1 cellular context compared by ENCODE assay signal in the genomic region with DNA sequence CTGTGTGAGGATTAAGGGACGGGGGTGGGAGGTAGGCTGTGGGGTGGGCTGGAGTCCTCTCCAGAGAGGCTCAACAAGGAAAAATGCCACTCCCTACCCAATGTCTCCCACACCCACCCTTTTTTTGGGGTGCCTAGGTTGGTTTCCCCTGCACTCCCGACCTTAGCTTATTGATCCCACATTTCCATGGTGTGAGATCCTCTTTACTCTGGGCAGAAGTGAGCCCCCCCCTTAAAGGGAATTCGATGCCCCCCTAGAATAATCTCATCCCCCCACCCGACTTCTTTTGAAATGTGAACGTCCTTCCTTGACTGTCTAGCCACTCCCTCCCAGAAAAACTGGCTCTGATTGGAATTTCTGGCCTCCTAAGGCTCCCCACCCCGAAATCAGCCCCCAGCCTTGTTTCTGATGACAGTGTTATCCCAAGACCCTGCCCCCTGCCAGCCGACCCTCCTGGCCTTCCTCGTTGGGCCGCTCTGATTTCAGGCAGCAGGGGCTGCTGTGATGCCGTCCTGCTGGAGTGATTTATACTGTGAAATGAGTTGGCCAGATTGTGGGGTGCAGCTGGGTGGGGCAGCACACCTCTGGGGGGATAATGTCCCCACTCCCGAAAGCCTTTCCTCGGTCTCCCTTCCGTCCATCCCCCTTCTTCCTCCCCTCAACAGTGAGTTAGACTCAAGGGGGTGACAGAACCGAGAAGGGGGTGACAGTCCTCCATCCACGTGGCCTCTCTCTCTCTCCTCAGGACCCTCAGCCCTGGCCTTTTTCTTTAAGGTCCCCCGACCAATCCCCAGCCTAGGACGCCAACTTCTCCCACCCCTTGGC.
TF ChIP-seq lines count a peak whose summit lies in the region.

No MANE protein-coding gene starts in this region.

TF ChIP-seq in K562, 482 proteins besides CTCF, POLR2A, EP300 and RAD21:
- TF ChIP-seq MECOM (CRISPR knock-in tag; IDR thresholded peaks at IDR 0.05) = no peak
- no peak for TF ChIP-seq PCBP1 (IDR thresholded peaks at IDR 0.05; ENCODE audit: low read depth, low read length, poor library complexity, severe bottlenecking)
- TF ChIP-seq, protein P1, sequence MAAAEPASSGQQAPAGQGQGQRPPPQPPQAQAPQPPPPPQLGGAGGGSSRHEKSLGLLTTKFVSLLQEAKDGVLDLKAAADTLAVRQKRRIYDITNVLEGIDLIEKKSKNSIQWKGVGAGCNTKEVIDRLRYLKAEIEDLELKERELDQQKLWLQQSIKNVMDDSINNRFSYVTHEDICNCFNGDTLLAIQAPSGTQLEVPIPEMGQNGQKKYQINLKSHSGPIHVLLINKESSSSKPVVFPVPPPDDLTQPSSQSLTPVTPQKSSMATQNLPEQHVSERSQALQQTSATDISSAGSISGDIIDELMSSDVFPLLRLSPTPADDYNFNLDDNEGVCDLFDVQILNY (CRISPR knock-in tag; IDR thresholded peaks at IDR 0.05) = no peak
- TF ChIP-seq ILF3 (IDR thresholded peaks at IDR 0.05; ENCODE audit: borderline replicate concordance) = no peak
- peak; percentile 23; the same call in 1 of the 2 replicates for TF ChIP-seq ZC3H4 (CRISPR knock-in tag; IDR thresholded peaks at IDR 0.05; ENCODE audit: borderline replicate concordance)
- TF ChIP-seq ETS2 (tag; IDR thresholded peaks at IDR 0.05; ENCODE audit: borderline replicate concordance, poor library complexity, severe bottlenecking) = no peak
- TF ChIP-seq ZNF830 (CRISPR knock-in tag; IDR thresholded peaks at IDR 0.05) = no peak
- TF ChIP-seq, protein P2, sequence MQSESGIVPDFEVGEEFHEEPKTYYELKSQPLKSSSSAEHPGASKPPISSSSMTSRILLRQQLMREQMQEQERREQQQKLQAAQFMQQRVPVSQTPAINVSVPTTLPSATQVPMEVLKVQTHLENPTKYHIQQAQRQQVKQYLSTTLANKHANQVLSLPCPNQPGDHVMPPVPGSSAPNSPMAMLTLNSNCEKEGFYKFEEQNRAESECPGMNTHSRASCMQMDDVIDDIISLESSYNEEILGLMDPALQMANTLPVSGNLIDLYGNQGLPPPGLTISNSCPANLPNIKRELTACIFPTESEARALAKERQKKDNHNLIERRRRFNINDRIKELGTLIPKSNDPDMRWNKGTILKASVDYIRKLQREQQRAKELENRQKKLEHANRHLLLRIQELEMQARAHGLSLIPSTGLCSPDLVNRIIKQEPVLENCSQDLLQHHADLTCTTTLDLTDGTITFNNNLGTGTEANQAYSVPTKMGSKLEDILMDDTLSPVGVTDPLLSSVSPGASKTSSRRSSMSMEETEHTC (IDR thresholded peaks at IDR 0.05) = no peak
- no peak for TF ChIP-seq ZNF561 (CRISPR knock-in tag; conservative IDR thresholded peaks at IDR 0.05)
- TF ChIP-seq KAT8 (IDR thresholded peaks at IDR 0.05; ENCODE audit: low read depth) = no peak
- TF ChIP-seq ZNF57 (CRISPR knock-in tag; IDR thresholded peaks at IDR 0.05) = no peak
- TF ChIP-seq ZNF699 (CRISPR knock-in tag; IDR thresholded peaks at IDR 0.05; ENCODE audit: insufficient replicate concordance) = no peak
- TF ChIP-seq HOXB6 (CRISPR knock-in tag; IDR thresholded peaks at IDR 0.05; ENCODE audit: borderline replicate concordance) = no peak
- TF ChIP-seq, protein P3, sequence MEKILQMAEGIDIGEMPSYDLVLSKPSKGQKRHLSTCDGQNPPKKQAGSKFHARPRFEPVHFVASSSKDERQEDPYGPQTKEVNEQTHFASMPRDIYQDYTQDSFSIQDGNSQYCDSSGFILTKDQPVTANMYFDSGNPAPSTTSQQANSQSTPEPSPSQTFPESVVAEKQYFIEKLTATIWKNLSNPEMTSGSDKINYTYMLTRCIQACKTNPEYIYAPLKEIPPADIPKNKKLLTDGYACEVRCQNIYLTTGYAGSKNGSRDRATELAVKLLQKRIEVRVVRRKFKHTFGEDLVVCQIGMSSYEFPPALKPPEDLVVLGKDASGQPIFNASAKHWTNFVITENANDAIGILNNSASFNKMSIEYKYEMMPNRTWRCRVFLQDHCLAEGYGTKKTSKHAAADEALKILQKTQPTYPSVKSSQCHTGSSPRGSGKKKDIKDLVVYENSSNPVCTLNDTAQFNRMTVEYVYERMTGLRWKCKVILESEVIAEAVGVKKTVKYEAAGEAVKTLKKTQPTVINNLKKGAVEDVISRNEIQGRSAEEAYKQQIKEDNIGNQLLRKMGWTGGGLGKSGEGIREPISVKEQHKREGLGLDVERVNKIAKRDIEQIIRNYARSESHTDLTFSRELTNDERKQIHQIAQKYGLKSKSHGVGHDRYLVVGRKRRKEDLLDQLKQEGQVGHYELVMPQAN (IDR thresholded peaks at IDR 0.05; ENCODE audit: borderline replicate concordance) = no peak
- TF ChIP-seq LCOR (CRISPR knock-in tag; IDR thresholded peaks at IDR 0.05) = no peak
- TF ChIP-seq MYC (IDR thresholded peaks at IDR 0.05; ENCODE audit: low read depth, low read length) = no peak
- TF ChIP-seq MYC (CRISPR knock-in tag; IDR thresholded peaks at IDR 0.05; ENCODE audit: borderline replicate concordance, low read depth) = no peak
- no peak for TF ChIP-seq ZNF23 (CRISPR knock-in tag; IDR thresholded peaks at IDR 0.05)
- TF ChIP-seq YY1 (IDR thresholded peaks at IDR 0.05; ENCODE audit: borderline replicate concordance in 1 of 3, control insufficient read depth in 1 of 3, extremely low read depth in 1 of 3, insufficient read depth in 3 of 3, insufficient read length in 1 of 3, insufficient replicate concordance in 2 of 3, low read depth in 1 of 3, low read length in 2 of 3) = peak in 1 of 3 experiments; percentile 3
- no peak for TF ChIP-seq KLF10 (CRISPR knock-in tag; IDR thresholded peaks at IDR 0.05)
- TF ChIP-seq, protein P4, sequence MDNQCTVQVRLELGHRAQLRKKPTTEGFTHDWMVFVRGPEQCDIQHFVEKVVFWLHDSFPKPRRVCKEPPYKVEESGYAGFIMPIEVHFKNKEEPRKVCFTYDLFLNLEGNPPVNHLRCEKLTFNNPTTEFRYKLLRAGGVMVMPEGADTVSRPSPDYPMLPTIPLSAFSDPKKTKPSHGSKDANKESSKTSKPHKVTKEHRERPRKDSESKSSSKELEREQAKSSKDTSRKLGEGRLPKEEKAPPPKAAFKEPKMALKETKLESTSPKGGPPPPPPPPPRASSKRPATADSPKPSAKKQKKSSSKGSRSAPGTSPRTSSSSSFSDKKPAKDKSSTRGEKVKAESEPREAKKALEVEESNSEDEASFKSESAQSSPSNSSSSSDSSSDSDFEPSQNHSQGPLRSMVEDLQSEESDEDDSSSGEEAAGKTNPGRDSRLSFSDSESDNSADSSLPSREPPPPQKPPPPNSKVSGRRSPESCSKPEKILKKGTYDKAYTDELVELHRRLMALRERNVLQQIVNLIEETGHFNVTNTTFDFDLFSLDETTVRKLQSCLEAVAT (IDR thresholded peaks at IDR 0.05) = no peak
- TF ChIP-seq ZNF785 (CRISPR knock-in tag; IDR thresholded peaks at IDR 0.05) = no peak
- no peak for TF ChIP-seq ZNF224 (CRISPR knock-in tag; IDR thresholded peaks at IDR 0.05)
- TF ChIP-seq, protein P5, sequence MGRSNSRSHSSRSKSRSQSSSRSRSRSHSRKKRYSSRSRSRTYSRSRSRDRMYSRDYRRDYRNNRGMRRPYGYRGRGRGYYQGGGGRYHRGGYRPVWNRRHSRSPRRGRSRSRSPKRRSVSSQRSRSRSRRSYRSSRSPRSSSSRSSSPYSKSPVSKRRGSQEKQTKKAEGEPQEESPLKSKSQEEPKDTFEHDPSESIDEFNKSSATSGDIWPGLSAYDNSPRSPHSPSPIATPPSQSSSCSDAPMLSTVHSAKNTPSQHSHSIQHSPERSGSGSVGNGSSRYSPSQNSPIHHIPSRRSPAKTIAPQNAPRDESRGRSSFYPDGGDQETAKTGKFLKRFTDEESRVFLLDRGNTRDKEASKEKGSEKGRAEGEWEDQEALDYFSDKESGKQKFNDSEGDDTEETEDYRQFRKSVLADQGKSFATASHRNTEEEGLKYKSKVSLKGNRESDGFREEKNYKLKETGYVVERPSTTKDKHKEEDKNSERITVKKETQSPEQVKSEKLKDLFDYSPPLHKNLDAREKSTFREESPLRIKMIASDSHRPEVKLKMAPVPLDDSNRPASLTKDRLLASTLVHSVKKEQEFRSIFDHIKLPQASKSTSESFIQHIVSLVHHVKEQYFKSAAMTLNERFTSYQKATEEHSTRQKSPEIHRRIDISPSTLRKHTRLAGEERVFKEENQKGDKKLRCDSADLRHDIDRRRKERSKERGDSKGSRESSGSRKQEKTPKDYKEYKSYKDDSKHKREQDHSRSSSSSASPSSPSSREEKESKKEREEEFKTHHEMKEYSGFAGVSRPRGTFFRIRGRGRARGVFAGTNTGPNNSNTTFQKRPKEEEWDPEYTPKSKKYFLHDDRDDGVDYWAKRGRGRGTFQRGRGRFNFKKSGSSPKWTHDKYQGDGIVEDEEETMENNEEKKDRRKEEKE (IDR thresholded peaks at IDR 0.05; ENCODE audit: borderline replicate concordance in 1 of 2, control insufficient read depth in 1 of 2, low read depth in 2 of 2, low read length in 1 of 2) = peak in 1 of 2 experiments; percentile 48; a peak in 1 of 4 replicates
- no peak for TF ChIP-seq GABPB1 (CRISPR knock-in tag; IDR thresholded peaks at IDR 0.05)
- TF ChIP-seq ZBTB7A (IDR thresholded peaks at IDR 0.05; ENCODE audit: borderline replicate concordance, control insufficient read depth, low read depth, low read length) = peak; percentile 4; the same call in 1 of the 2 replicates
- no peak for TF ChIP-seq PURB (CRISPR knock-in tag; IDR thresholded peaks at IDR 0.05; ENCODE audit: low read depth)
- TF ChIP-seq, protein P6, sequence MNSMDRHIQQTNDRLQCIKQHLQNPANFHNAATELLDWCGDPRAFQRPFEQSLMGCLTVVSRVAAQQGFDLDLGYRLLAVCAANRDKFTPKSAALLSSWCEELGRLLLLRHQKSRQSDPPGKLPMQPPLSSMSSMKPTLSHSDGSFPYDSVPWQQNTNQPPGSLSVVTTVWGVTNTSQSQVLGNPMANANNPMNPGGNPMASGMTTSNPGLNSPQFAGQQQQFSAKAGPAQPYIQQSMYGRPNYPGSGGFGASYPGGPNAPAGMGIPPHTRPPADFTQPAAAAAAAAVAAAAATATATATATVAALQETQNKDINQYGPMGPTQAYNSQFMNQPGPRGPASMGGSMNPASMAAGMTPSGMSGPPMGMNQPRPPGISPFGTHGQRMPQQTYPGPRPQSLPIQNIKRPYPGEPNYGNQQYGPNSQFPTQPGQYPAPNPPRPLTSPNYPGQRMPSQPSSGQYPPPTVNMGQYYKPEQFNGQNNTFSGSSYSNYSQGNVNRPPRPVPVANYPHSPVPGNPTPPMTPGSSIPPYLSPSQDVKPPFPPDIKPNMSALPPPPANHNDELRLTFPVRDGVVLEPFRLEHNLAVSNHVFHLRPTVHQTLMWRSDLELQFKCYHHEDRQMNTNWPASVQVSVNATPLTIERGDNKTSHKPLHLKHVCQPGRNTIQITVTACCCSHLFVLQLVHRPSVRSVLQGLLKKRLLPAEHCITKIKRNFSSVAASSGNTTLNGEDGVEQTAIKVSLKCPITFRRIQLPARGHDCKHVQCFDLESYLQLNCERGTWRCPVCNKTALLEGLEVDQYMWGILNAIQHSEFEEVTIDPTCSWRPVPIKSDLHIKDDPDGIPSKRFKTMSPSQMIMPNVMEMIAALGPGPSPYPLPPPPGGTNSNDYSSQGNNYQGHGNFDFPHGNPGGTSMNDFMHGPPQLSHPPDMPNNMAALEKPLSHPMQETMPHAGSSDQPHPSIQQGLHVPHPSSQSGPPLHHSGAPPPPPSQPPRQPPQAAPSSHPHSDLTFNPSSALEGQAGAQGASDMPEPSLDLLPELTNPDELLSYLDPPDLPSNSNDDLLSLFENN (IDR thresholded peaks at IDR 0.05; ENCODE audit: low read depth in 2 of 2, low read length in 2 of 2) = no peak
- TF ChIP-seq TAF1 (IDR thresholded peaks at IDR 0.05; ENCODE audit: control insufficient read depth, extremely low read depth, insufficient read depth, low read length, severe bottlenecking) = peak; percentile 17
- TF ChIP-seq, protein P7, sequence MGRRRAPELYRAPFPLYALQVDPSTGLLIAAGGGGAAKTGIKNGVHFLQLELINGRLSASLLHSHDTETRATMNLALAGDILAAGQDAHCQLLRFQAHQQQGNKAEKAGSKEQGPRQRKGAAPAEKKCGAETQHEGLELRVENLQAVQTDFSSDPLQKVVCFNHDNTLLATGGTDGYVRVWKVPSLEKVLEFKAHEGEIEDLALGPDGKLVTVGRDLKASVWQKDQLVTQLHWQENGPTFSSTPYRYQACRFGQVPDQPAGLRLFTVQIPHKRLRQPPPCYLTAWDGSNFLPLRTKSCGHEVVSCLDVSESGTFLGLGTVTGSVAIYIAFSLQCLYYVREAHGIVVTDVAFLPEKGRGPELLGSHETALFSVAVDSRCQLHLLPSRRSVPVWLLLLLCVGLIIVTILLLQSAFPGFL (CRISPR knock-in tag; IDR thresholded peaks at IDR 0.05) = no peak
- no peak for TF ChIP-seq SRF (CRISPR knock-in tag; IDR thresholded peaks at IDR 0.05)
- TF ChIP-seq, protein P8, sequence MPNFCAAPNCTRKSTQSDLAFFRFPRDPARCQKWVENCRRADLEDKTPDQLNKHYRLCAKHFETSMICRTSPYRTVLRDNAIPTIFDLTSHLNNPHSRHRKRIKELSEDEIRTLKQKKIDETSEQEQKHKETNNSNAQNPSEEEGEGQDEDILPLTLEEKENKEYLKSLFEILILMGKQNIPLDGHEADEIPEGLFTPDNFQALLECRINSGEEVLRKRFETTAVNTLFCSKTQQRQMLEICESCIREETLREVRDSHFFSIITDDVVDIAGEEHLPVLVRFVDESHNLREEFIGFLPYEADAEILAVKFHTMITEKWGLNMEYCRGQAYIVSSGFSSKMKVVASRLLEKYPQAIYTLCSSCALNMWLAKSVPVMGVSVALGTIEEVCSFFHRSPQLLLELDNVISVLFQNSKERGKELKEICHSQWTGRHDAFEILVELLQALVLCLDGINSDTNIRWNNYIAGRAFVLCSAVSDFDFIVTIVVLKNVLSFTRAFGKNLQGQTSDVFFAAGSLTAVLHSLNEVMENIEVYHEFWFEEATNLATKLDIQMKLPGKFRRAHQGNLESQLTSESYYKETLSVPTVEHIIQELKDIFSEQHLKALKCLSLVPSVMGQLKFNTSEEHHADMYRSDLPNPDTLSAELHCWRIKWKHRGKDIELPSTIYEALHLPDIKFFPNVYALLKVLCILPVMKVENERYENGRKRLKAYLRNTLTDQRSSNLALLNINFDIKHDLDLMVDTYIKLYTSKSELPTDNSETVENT (CRISPR knock-in tag; IDR thresholded peaks at IDR 0.05) = no peak
- no peak for TF ChIP-seq ZNF551 (CRISPR knock-in tag; IDR thresholded peaks at IDR 0.05)
- peak; percentile 18; the same call in 1 of the 2 replicates for TF ChIP-seq POLR2AphosphoS5 (IDR thresholded peaks at IDR 0.05; ENCODE audit: control insufficient read depth, insufficient read depth, low read depth, low read length)
- peak in 1 of 2 experiments; percentile 41; a peak in 1 of 4 replicates for TF ChIP-seq SIN3A (IDR thresholded peaks at IDR 0.05; ENCODE audit: borderline replicate concordance in 2 of 2, control insufficient read depth in 1 of 2, low read depth in 2 of 2, low read length in 2 of 2)
- TF ChIP-seq, protein P9, sequence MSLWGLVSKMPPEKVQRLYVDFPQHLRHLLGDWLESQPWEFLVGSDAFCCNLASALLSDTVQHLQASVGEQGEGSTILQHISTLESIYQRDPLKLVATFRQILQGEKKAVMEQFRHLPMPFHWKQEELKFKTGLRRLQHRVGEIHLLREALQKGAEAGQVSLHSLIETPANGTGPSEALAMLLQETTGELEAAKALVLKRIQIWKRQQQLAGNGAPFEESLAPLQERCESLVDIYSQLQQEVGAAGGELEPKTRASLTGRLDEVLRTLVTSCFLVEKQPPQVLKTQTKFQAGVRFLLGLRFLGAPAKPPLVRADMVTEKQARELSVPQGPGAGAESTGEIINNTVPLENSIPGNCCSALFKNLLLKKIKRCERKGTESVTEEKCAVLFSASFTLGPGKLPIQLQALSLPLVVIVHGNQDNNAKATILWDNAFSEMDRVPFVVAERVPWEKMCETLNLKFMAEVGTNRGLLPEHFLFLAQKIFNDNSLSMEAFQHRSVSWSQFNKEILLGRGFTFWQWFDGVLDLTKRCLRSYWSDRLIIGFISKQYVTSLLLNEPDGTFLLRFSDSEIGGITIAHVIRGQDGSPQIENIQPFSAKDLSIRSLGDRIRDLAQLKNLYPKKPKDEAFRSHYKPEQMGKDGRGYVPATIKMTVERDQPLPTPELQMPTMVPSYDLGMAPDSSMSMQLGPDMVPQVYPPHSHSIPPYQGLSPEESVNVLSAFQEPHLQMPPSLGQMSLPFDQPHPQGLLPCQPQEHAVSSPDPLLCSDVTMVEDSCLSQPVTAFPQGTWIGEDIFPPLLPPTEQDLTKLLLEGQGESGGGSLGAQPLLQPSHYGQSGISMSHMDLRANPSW (CRISPR knock-in tag; IDR thresholded peaks at IDR 0.05) = no peak
